In genomic region chr14:35438910-35439713, GRCh38 we compare ENCODE assay signal across 1 cellular context.
TF ChIP-seq lines count a peak whose summit lies in the region.

No MANE protein-coding gene starts in this region.

TF ChIP-seq in HepG2, 621 proteins besides CTCF, POLR2A, EP300 and RAD21 (continued from another document and continues in another):
- TF ChIP-seq ZNF704 (CRISPR knock-in tag; IDR thresholded peaks at IDR 0.05; ENCODE audit: borderline replicate concordance) (no peak), JUN (CRISPR knock-in tag; IDR thresholded peaks at IDR 0.05) (no peak), SMC3 (IDR thresholded peaks at IDR 0.05; ENCODE audit: low read length) (peak; percentile 39; the same call in 1 of the 2 replicates), JUND (CRISPR knock-in tag; IDR thresholded peaks at IDR 0.05) (no peak), AGO1 (IDR thresholded peaks at IDR 0.05; ENCODE audit: low read depth, low read length, poor library complexity, severe bottlenecking) (no peak), KAT8 (CRISPR knock-in tag; IDR thresholded peaks at IDR 0.05) (0 out of 2 replicates have a peak, but pooled peaks have one; percentile 20), ZNF543 (CRISPR knock-in tag; IDR thresholded peaks at IDR 0.05) (no peak), TGIF2 (CRISPR knock-in tag; IDR thresholded peaks at IDR 0.05) (no peak), ZNF160 (CRISPR knock-in tag; IDR thresholded peaks at IDR 0.05) (no peak), ZNF713 (CRISPR knock-in tag; IDR thresholded peaks at IDR 0.05) (no peak), RARG (CRISPR knock-in tag; IDR thresholded peaks at IDR 0.05; ENCODE audit: low read depth) (no peak), ESRRA (CRISPR knock-in tag; IDR thresholded peaks at IDR 0.05; ENCODE audit: low read depth) (no peak), TSC22D2 (CRISPR knock-in tag; IDR thresholded peaks at IDR 0.05; ENCODE audit: borderline replicate concordance) (no peak), ZNF678 (CRISPR knock-in tag; IDR thresholded peaks at IDR 0.05) (no peak), REXO4 (CRISPR knock-in tag; IDR thresholded peaks at IDR 0.05; ENCODE audit: borderline replicate concordance) (no peak), ATF4 (CRISPR knock-in tag; IDR thresholded peaks at IDR 0.05) (no peak), PLRG1 (conservative IDR thresholded peaks at IDR 0.05) (no peak), DR1 (CRISPR knock-in tag; IDR thresholded peaks at IDR 0.05) (no peak), TCF12 (IDR thresholded peaks at IDR 0.05) (no peak), TCF12 (CRISPR knock-in tag; IDR thresholded peaks at IDR 0.05) (no peak), THRA (CRISPR knock-in tag; IDR thresholded peaks at IDR 0.05; ENCODE audit: borderline replicate concordance) (0 out of 2 replicates have a peak, but pooled peaks have one; percentile 28), PPARG (CRISPR knock-in tag; conservative IDR thresholded peaks at IDR 0.05) (no peak), ZNF770 (CRISPR knock-in tag; IDR thresholded peaks at IDR 0.05) (peak; percentile 18; the same call in 1 of the 2 replicates), ZBTB21 (CRISPR knock-in tag; IDR thresholded peaks at IDR 0.05) (no peak), ZBTB26 (CRISPR knock-in tag; IDR thresholded peaks at IDR 0.05; ENCODE audit: borderline replicate concordance) (no peak), EZH2 (conservative IDR thresholded peaks at IDR 0.05; ENCODE audit: low read depth, low read length) (no peak), FOXO4 (CRISPR knock-in tag; conservative IDR thresholded peaks at IDR 0.05) (0 out of 2 replicates have a peak, but pooled peaks have one; percentile 86), GMEB1 (CRISPR knock-in tag; IDR thresholded peaks at IDR 0.05; ENCODE audit: borderline replicate concordance) (0 out of 2 replicates have a peak, but pooled peaks have one; percentile 34), ZNF414 (CRISPR knock-in tag; IDR thresholded peaks at IDR 0.05) (0 out of 2 replicates have a peak, but pooled peaks have one; percentile 42), CHCHD3 (CRISPR knock-in tag; IDR thresholded peaks at IDR 0.05) (no peak), HOXA9 (CRISPR knock-in tag; IDR thresholded peaks at IDR 0.05; ENCODE audit: borderline replicate concordance) (no peak), ZNF510 (CRISPR knock-in tag; IDR thresholded peaks at IDR 0.05; ENCODE audit: low read depth) (no peak), ARID4A (CRISPR knock-in tag; IDR thresholded peaks at IDR 0.05; ENCODE audit: borderline replicate concordance) (peak; percentile 21; the same call in 1 of the 2 replicates), CENPBD1 (CRISPR knock-in tag; IDR thresholded peaks at IDR 0.05; ENCODE audit: borderline replicate concordance, low read depth) (no peak), U2AF2 (IDR thresholded peaks at IDR 0.05; ENCODE audit: low read depth, low read length) (no peak), STAG1 (CRISPR knock-in tag; IDR thresholded peaks at IDR 0.05) (peak; percentile 77), ZKSCAN5 (CRISPR knock-in tag; IDR thresholded peaks at IDR 0.05) (no peak), TRIM22 (IDR thresholded peaks at IDR 0.05) (no peak), ZBTB20 (CRISPR knock-in tag; IDR thresholded peaks at IDR 0.05; ENCODE audit: borderline replicate concordance, low read depth) (no peak), ARNT2 (CRISPR knock-in tag; IDR thresholded peaks at IDR 0.05; ENCODE audit: low read depth) (no peak), MLXIP (CRISPR knock-in tag; IDR thresholded peaks at IDR 0.05; ENCODE audit: borderline replicate concordance) (no peak), ATF7 (IDR thresholded peaks at IDR 0.05) (no peak), ATF7 (CRISPR knock-in tag; IDR thresholded peaks at IDR 0.05) (no peak), HMG20B (CRISPR knock-in tag; conservative IDR thresholded peaks at IDR 0.05) (no peak)
